Comparison of ENCODE assay signal across 7 cellular contexts in genomic region chr11:117875397-117876048, GRCh38. TPM values are rescaled to one million over a fixed set of nuclear protein-coding genes. Genes with fewer than 3 reads are reported as not detected.
DNase-seq lines count a peak whose midpoint lies in the region; ATAC-seq, FAIRE-seq and TF ChIP-seq lines count a peak whose summit lies in the region.

No MANE protein-coding gene starts in this region.

- H3K79me1 ChIP-seq in trophoblast cell (ENCODE audit: low read length): no peaks in the 10 kb centered on the region

- H4K8ac ChIP-seq in trophoblast cell (ENCODE audit: low read depth, low read length): no peak overlapping the region

- H4K12ac ChIP-seq in trophoblast cell (ENCODE audit: low read depth, low read length): no peak overlapping the region

- WGBS in trophoblast cell (ENCODE audit: extremely low coverage, insufficient coverage, insufficient read length): no CpG with 5 or more reads among the region's 19 CpGs

- H3K79me2 ChIP-seq in trophoblast cell (ENCODE audit: control insufficient read depth, insufficient read depth, low read length, poor library complexity): no peaks in the 10 kb centered on the region

- no peak overlapping the region for H3K23ac ChIP-seq in trophoblast cell (ENCODE audit: low read length)

- H3K9me3 ChIP-seq in endocrine pancreas (ENCODE audit: control insufficient read depth, low read length) (no peaks in the 10 kb centered on the region), trophoblast cell (ENCODE audit: insufficient read depth, low read depth, low read length) (peaks cover 2% of the 10 kb centered on the region)

- H3K27me3 ChIP-seq in endocrine pancreas (ENCODE audit: control insufficient read depth, insufficient read depth, low read length) (no peaks in the 10 kb centered on the region), trophoblast cell (ENCODE audit: insufficient read depth, low read length) (peaks cover 42% of the 10 kb centered on the region)

- H3K4me2 ChIP-seq in trophoblast cell (ENCODE audit: low read length): peak overlapping the region; percentile 68

- H3K9ac ChIP-seq in endocrine pancreas (ENCODE audit: control insufficient read depth, insufficient read depth, low read length) (peak overlapping the region; percentile 77), trophoblast cell (ENCODE audit: low read length) (no peak overlapping the region)

- H3K4me3 ChIP-seq in Jurkat, Clone E6-1 (ENCODE audit: low read length): peak overlapping the region; percentile 15
- H3K4me3 ChIP-seq in endocrine pancreas (ENCODE audit: control insufficient read depth, insufficient read depth, low read length) (peak overlapping the region; percentile 53), trophoblast cell (ENCODE audit: low read depth, low read length) (no peak overlapping the region)

- H3K4me1 ChIP-seq in endocrine pancreas (ENCODE audit: control insufficient read depth, insufficient read depth, low read length) (no peaks in the 10 kb centered on the region), trophoblast cell (ENCODE audit: control insufficient read depth in 1 of 2, insufficient read depth in 2 of 2, low read length in 2 of 2) (peaks cover 5 to 8% of the 10 kb centered on the region in 2 experiments)

- no peak for TF ChIP-seq POLR2A in H54 (IDR thresholded peaks at IDR 0.05; ENCODE audit: low read depth, low read length)

- FAIRE-seq in H54 (lab: Jason Lieb, UNC): no peak

- no peak overlapping the region for H3K18ac ChIP-seq in trophoblast cell (ENCODE audit: low read length)

- no peak overlapping the region for H2BK5ac ChIP-seq in trophoblast cell (ENCODE audit: low read depth, low read length, poor library complexity)

- H3K14ac ChIP-seq in trophoblast cell (ENCODE audit: low read length): no peak overlapping the region

- no peaks in the 10 kb centered on the region for H3K36me3 ChIP-seq in endocrine pancreas (ENCODE audit: control insufficient read depth, insufficient read depth, low read length)
- no peaks in the 10 kb centered on the region for H3K36me3 ChIP-seq in trophoblast cell (ENCODE audit: control insufficient read depth in 1 of 2, insufficient read depth in 2 of 2, low read length in 2 of 2)

- H2AFZ ChIP-seq in trophoblast cell (ENCODE audit: insufficient read depth, low read length, poor library complexity): no peak overlapping the region

- no peak overlapping the region for H4K91ac ChIP-seq in trophoblast cell (ENCODE audit: low read depth, low read length)

- H3K4ac ChIP-seq in trophoblast cell (ENCODE audit: low read depth, low read length): no peak overlapping the region

- no peak overlapping the region for H2AK5ac ChIP-seq in trophoblast cell (ENCODE audit: low read length)

- no peak overlapping the region for H2BK12ac ChIP-seq in trophoblast cell (ENCODE audit: low read length)

- intact Hi-C loops in left colon (cut with DNase I, micrococcal nuclease): no loop called here

- no peak for ATAC-seq in left colon
- no peak for ATAC-seq in HG03521 (IDR thresholded peaks at IDR 0.05; ENCODE audit: unreplicated experiment)

- no peak overlapping the region for H2BK120ac ChIP-seq in trophoblast cell (ENCODE audit: insufficient read depth, low read length, poor library complexity)

- H3K27ac ChIP-seq in trophoblast cell (ENCODE audit: low read depth, low read length): no peak overlapping the region

- DNase-seq in Jurkat, Clone E6-1 (ENCODE audit: low read depth, low spot score): peak; percentile 8
- peak; percentile 26 for DNase-seq in T-helper 9 cell
- no peak for DNase-seq in trophoblast cell
- DNase-seq in left colon: no peak
- no peak for DNase-seq in H54 (ENCODE audit: insufficient read length, low spot score)

RNA-seq across cellular contexts. Expression of gene FXYD6, which starts 0.9 kb away (rescaled TPM):
- 3.8 TPM for polyA plus RNA-seq in Jurkat, Clone E6-1 (2012; ENCODE audit: insufficient read depth, insufficient read length)
- 4.7 TPM in 2 replicates for polyA plus RNA-seq in trophoblast cell (2013)
- total RNA-seq in left colon: 10 to 100 TPM in 1 of 2 donors, 1 to 10 TPM in 1; 4.4 to 37.2 TPM

RNA-seq across cellular contexts. Expression of gene FXYD2, which starts 51.0 kb away (rescaled TPM):
- polyA plus RNA-seq in Jurkat, Clone E6-1 (2012; ENCODE audit: insufficient read depth, insufficient read length): 88.4 TPM
- not detected in 2 replicates for polyA plus RNA-seq in trophoblast cell (2013)
- total RNA-seq in left colon: 1 to 10 TPM in 1 of 2 donors, under 1 TPM in 1; 0.61 to 1.0 TPM

RNA-seq across cellular contexts. Expression of gene TMPRSS13, which starts 53.7 kb away (rescaled TPM):
- not detected for polyA plus RNA-seq in Jurkat, Clone E6-1 (2012; ENCODE audit: insufficient read depth, insufficient read length)
- polyA plus RNA-seq in trophoblast cell (2013): 4.0 and 4.1 TPM in 2 replicates
- total RNA-seq in left colon: under 1 TPM; 0.46 to 0.87 TPM

Comparison
In these comparisons a context has a peak if more than half of its experiments do, and no peak if none do; other contexts are left out.
1. DNase-seq: peak in Jurkat, Clone E6-1 (single experiment) and T-helper 9 cell (single experiment); none in trophoblast cell (0 of 2), left colon (0 of 2) and H54 (single experiment).